8 cellular contexts compared by ENCODE assay signal in genomic region chr3:23999012-23999641, GRCh38. TPM values are rescaled to one million over a fixed set of nuclear protein-coding genes. Genes with fewer than 3 reads are reported as not detected.
A peak's percentile ranks its signal among the peaks of the same experiment; 100 is the strongest.
DNase-seq lines count a peak whose midpoint lies in the region; ATAC-seq and TF ChIP-seq lines count a peak whose summit lies in the region.

No MANE protein-coding gene starts in this region.

- no peak overlapping the region for H2AFZ ChIP-seq in SK-N-SH (ENCODE audit: low read depth)

- TF ChIP-seq EP300 in SK-N-SH (IDR thresholded peaks at IDR 0.05; ENCODE audit: borderline replicate concordance in 1 of 2, low read depth in 1 of 2, low read length in 1 of 2): peak in 1 of 2 experiments; percentile 17; a peak in 1 of 4 replicates

- no peaks in the 10 kb centered on the region for H3K27me3 ChIP-seq in SK-N-SH (ENCODE audit: insufficient read depth)

- H3K36me3 ChIP-seq in SK-N-SH (replicated peaks in 1 of 2; ENCODE audit: control insufficient read depth in 1 of 2, insufficient read depth in 2 of 2, low read length in 1 of 2): no peaks in the 10 kb centered on the region

- H3K27ac ChIP-seq in SK-N-SH (ENCODE audit: low read depth in 2 of 2, low read length in 1 of 2): no peak overlapping the region; a peak in 2 of 4 replicates
- H3K27ac ChIP-seq in angular gyrus (ENCODE audit: low read depth, low read length): peak overlapping the region; percentile 9

- DNase-seq in SKM-1 treated with dmso at 0.1 percent for 144 hours (lab: John Stamatoyannopoulos, UW; ENCODE audit: unreplicated experiment) (peak; percentile 25), SKM-1 (lab: John Stamatoyannopoulos, UW; ENCODE audit: unreplicated experiment) (no peak), HT1080 (ENCODE audit: low read depth) (peak; percentile 59), SK-N-SH (peak; percentile 52), hippocampal formation (lab: John Stamatoyannopoulos, UW) (peak; percentile 64 to 79), smooth muscle cell of the brain vasculature (ENCODE audit: low read depth, low spot score) (peak; percentile 39)

- H3K9me3 ChIP-seq in SK-N-SH: no peaks in the 10 kb centered on the region

- CTCF ChIA-PET in SK-N-SH (lab: Yijun Ruan, JAX): interaction anchor here (0.6 to 5.6 kb wide), 36 partner anchors 8 to 764 kb away, joined by 3 to 38 read pairs (median 4); no protein-coding TSS in a partner anchor

- TF ChIP-seq CTCF in SK-N-SH (IDR thresholded peaks at IDR 0.05): peak; percentile 98

- POLR2A ChIA-PET in SK-N-SH (lab: Yijun Ruan, JAX): no interaction called here

- H3K4me2 ChIP-seq in SK-N-SH: no peak overlapping the region

- no peaks in the 10 kb centered on the region for H3K79me2 ChIP-seq in SK-N-SH (ENCODE audit: insufficient read depth)

- no peaks in the 10 kb centered on the region for H3K9me2 ChIP-seq in SK-N-SH

- H3F3A ChIP-seq in SK-N-SH (replicated peaks; ENCODE audit: insufficient read depth): peaks cover 9% of the 10 kb centered on the region

- H3K4me3 ChIP-seq in SK-N-SH (ENCODE audit: low read depth in 2 of 2, low read length in 1 of 2): peak overlapping the region in 1 of 2 experiments; percentile 9; a peak in 1 of 4 replicates

- H3K9ac ChIP-seq in SK-N-SH: no peak overlapping the region

- no peak for ATAC-seq in GM19452 (IDR thresholded peaks at IDR 0.05; ENCODE audit: unreplicated experiment)

- H3K4me1 ChIP-seq in SK-N-SH (ENCODE audit: control insufficient read depth in 1 of 2, insufficient read depth in 2 of 2, low read depth in 1 of 2, low read length in 1 of 2): peaks cover 0 to 19% of the 10 kb centered on the region in 2 experiments; a peak in 3 of 4 replicates

- 4% methylated on average over 5 of the region's 5 CpGs for WGBS in SK-N-SH (ENCODE audit: low lambda C conversion rate)

- peak; percentile 100 for TF ChIP-seq RAD21 in SK-N-SH (IDR thresholded peaks at IDR 0.05; ENCODE audit: low read length)

- no peaks in the 10 kb centered on the region for H4K20me1 ChIP-seq in SK-N-SH (ENCODE audit: insufficient read depth)

TF ChIP-seq in SK-N-SH, 30 proteins besides CTCF, POLR2A, EP300 and RAD21:
- TF ChIP-seq RXRA (IDR thresholded peaks at IDR 0.05; ENCODE audit: borderline replicate concordance, low read depth) (no peak), IRF3 (IDR thresholded peaks at IDR 0.05; ENCODE audit: low read depth, low read length) (no peak), GABPA (IDR thresholded peaks at IDR 0.05; ENCODE audit: low read depth) (no peak), REST (IDR thresholded peaks at IDR 0.05; ENCODE audit: low read depth, low read length) (no peak), EZH2phosphoT487 (IDR thresholded peaks at IDR 0.05; ENCODE audit: borderline replicate concordance, low read depth) (no peak), FOXM1 (IDR thresholded peaks at IDR 0.05; ENCODE audit: low read depth) (no peak), ZBTB33 (IDR thresholded peaks at IDR 0.05; ENCODE audit: borderline replicate concordance, low read depth) (no peak), GATA2 (CRISPR knock-in tag; IDR thresholded peaks at IDR 0.05) (0 out of 2 replicates have a peak, but pooled peaks have one; percentile 8), MAX (IDR thresholded peaks at IDR 0.05; ENCODE audit: low read depth) (no peak), TEAD4 (IDR thresholded peaks at IDR 0.05; ENCODE audit: borderline replicate concordance, insufficient read depth) (no peak), TCF12 (IDR thresholded peaks at IDR 0.05) (peak; percentile 3; the same call in 1 of the 2 replicates), NRF1 (IDR thresholded peaks at IDR 0.05; ENCODE audit: low read depth, low read length) (no peak), JUND (IDR thresholded peaks at IDR 0.05) (no peak), SMC3 (IDR thresholded peaks at IDR 0.05; ENCODE audit: low read depth, low read length) (peak; percentile 94), USF1 (IDR thresholded peaks at IDR 0.05; ENCODE audit: borderline replicate concordance, low read depth) (no peak), RFX5 (IDR thresholded peaks at IDR 0.05; ENCODE audit: low read length) (no peak), CHD2 (IDR thresholded peaks at IDR 0.05; ENCODE audit: low read length, partially characterized antibody) (peak; percentile 38), YY1 (IDR thresholded peaks at IDR 0.05; ENCODE audit: low read depth) (no peak), USF2 (IDR thresholded peaks at IDR 0.05; ENCODE audit: borderline replicate concordance, low read depth, low read length) (no peak), SIN3A (IDR thresholded peaks at IDR 0.05; ENCODE audit: borderline replicate concordance, low read depth, low read length) (no peak), RCOR1 (IDR thresholded peaks at IDR 0.05; ENCODE audit: low read length) (peak; percentile 60; the same call in 1 of the 2 replicates)

RNA-seq across cellular contexts. Expression of gene NR1D2, which starts 54.0 kb away (rescaled TPM):
- 29.6 and 46.4 TPM in 2 replicates for total RNA-seq in HT1080 (2014; rRNA removed; shearing (Covaris generic))
- 31.0 and 44.0 TPM in 2 replicates for polyA plus RNA-seq in HT1080 (2015; cell fraction: cytosol; rRNA removed)
- 26.8 and 28.7 TPM in 2 replicates for polyA plus RNA-seq in HT1080 (2015; cell fraction: nucleus; rRNA removed)
- polyA plus RNA-seq in SK-N-SH (2012; rRNA removed): 12.0 and 15.4 TPM in 2 replicates
- polyA plus RNA-seq in SK-N-SH (2012; cell fraction: cytosol; rRNA removed): 18.3 and 18.5 TPM in 2 replicates
- 4.3 and 10.0 TPM in 2 replicates for polyA plus RNA-seq in SK-N-SH (2012; cell fraction: nucleus; rRNA removed)
